Comparison of ENCODE assay signal across 17 cellular contexts in the genomic region with DNA sequence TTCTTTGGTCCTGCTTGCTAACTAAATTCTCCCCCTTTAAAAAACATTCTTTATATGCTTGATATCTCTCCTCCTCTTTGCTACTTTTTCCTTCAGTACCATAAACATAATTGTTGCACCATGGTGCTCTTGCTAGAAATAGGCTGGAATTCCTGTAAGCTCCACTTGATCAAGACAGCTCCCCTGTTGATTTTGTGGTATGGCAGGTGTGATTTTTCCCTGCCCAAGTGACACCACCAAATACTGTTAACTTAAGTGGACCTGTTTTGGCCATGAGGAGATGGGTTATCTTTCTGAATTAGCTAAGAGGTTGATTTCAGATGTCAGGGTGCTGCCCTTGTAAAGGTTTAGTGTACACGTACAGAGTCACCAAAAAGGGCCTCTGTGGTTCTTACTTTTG.
DNase-seq lines count a peak whose midpoint lies in the region; ATAC-seq, FAIRE-seq and TF ChIP-seq lines count a peak whose summit lies in the region.
"Had no signal": no experiment of that assay in that cellular context is flagged by ENCODE, and none has a peak within 500 bp of the region (broad histone marks: within the 10 kb centered on the region; RNA-seq: fewer than 3 reads in every experiment).

No MANE protein-coding gene starts in this region.

- no peak overlapping the region for H3K4me2 ChIP-seq in IMR-90 (ENCODE audit: low read depth, low read length)
- H3K4me2 ChIP-seq: A549 had no signal

- H3K4me3 ChIP-seq in IMR-90 (ENCODE audit: insufficient read depth, low read depth, low read length) (no peak overlapping the region), pancreas (peak overlapping the region in 1 of 4 donors; percentile 13)
- H3K4me3 ChIP-seq: A549 had no signal

- no peak overlapping the region for H3K4ac ChIP-seq in IMR-90 (ENCODE audit: low read depth, low read length)

- TF ChIP-seq POLR2A in H54 (IDR thresholded peaks at IDR 0.05; ENCODE audit: low read depth, low read length) (no peak), IMR-90 (IDR thresholded peaks at IDR 0.05; ENCODE audit: low read depth, low read length) (no peak)

- H2AFZ ChIP-seq in IMR-90 (replicated peaks; ENCODE audit: low read length, poor library complexity): no peak overlapping the region

- no peaks in the 10 kb centered on the region for H3K9me1 ChIP-seq in IMR-90 (ENCODE audit: insufficient read depth, low read length)

- peak overlapping the region; percentile 33; the same call in 1 of the 2 replicates for H2BK120ac ChIP-seq in IMR-90 (ENCODE audit: low read depth, low read length)

- POLR2A ChIA-PET in IMR-90 (lab: Charles Lee; ENCODE audit: unreplicated experiment): no interaction called here

- H4K91ac ChIP-seq in IMR-90 (ENCODE audit: insufficient read depth, low read depth, low read length): no peak overlapping the region

- TF ChIP-seq CTCF in IMR-90 (conservative IDR thresholded peaks at IDR 0.05; ENCODE audit: low read depth, low read length) (no peak), pancreas (IDR thresholded peaks at IDR 0.05) (no peak)

- FAIRE-seq in H54 (lab: Jason Lieb, UNC): peak; percentile 84
- FAIRE-seq in pancreas (lab: Jason Lieb, UNC): no peak
- FAIRE-seq: A549, GM12892, H1 had no signal

- dilution Hi-C loops in IMR-90 (cut with HindIII; ENCODE audit: low sequenced_read_pairs, unreplicated experiment): no loop called here

- H2BK20ac ChIP-seq in IMR-90 (ENCODE audit: low read depth, low read length): no peak overlapping the region

- H4K8ac ChIP-seq in IMR-90 (ENCODE audit: low read depth in 2 of 2, low read length in 2 of 2): 0 out of 4 replicates have a peak overlapping the region, but pooled peaks of 1 of the 2 experiments have one; percentile 11

- H3K56ac ChIP-seq in IMR-90 (ENCODE audit: extremely low read depth, insufficient read depth, low read length): no peak overlapping the region

- H4K20me1 ChIP-seq in IMR-90 (ENCODE audit: insufficient read depth, low read length): no peaks in the 10 kb centered on the region

- H3K27me3 ChIP-seq in IMR-90 (ENCODE audit: control insufficient read depth, insufficient read depth, low read length) (no peaks in the 10 kb centered on the region), pancreas (no peaks in the 10 kb centered on the region)
- H3K27me3 ChIP-seq: BE2C had no signal

- CTCF ChIA-PET in IMR-90 (lab: Yijun Ruan, JAX): no interaction called here

- no peak overlapping the region for H3K9ac ChIP-seq in IMR-90 (ENCODE audit: low read depth, low read length)

- in situ Hi-C loops in IMR-90 (cut with MboI; ENCODE audit: low sequenced_read_pairs): no loop called here

- H3K27ac ChIP-seq in IMR-90 (ENCODE audit: insufficient read depth, low read length): no peak overlapping the region
- H3K27ac ChIP-seq in pancreas: peak overlapping the region in 1 of 4 donors; percentile 8
- H3K27ac ChIP-seq: A549, HL-60 had no signal

- H3K36me3 ChIP-seq in IMR-90 (ENCODE audit: control insufficient read depth, insufficient read depth, low read length): no peaks in the 10 kb centered on the region
- H3K36me3 ChIP-seq in pancreas: no peaks in the 10 kb centered on the region
- H3K36me3 ChIP-seq: BE2C had no signal

- H3K4me1 ChIP-seq in IMR-90 (ENCODE audit: control insufficient read depth, insufficient read depth, low read length) (peaks cover 3% of the 10 kb centered on the region; the same call in 1 of the 2 replicates), pancreas (peaks cover 0 to 10% (median 9%) of the 10 kb centered on the region in 3 donors)
- H3K4me1 ChIP-seq: A549, BE2C, Caco-2 had no signal

- peak overlapping the region; percentile 43; the same call in 1 of the 2 replicates for H4K5ac ChIP-seq in IMR-90 (ENCODE audit: low read depth, low read length)

- no peak overlapping the region for H2AK5ac ChIP-seq in IMR-90 (ENCODE audit: low read depth, low read length)

- ATAC-seq in IMR-90 (ENCODE audit: low read depth): no peak
- ATAC-seq in left lobe of liver: peak; percentile 8
- peak in 3 of 4 donors; percentile 58 to 87 (median 78) for ATAC-seq in pancreas
- ATAC-seq: A549; CD8-positive, alpha-beta T cell had no signal

- H3K9me3 ChIP-seq in IMR-90 (ENCODE audit: control insufficient read depth, insufficient read depth, low read length) (no peaks in the 10 kb centered on the region), pancreas (no peaks in the 10 kb centered on the region)
- H3K9me3 ChIP-seq: A549, BE2C, Caco-2 had no signal

- WGBS in IMR-90 (ENCODE audit: extremely low coverage in 2 of 2, insufficient read length in 1 of 2), 2 experiments: no CpG with 5 or more reads among the region's 1 CpG
- WGBS in pancreas, 2 donors: 42 to 63% methylated on average over 1 of the region's 1 CpG

- H2BK5ac ChIP-seq in IMR-90 (ENCODE audit: low read depth, low read length, poor library complexity, severe bottlenecking): no peak overlapping the region

- no peak overlapping the region; the same call in 2 of the 3 replicates for H2BK15ac ChIP-seq in IMR-90 (ENCODE audit: low read depth, low read length)

- H3K14ac ChIP-seq in IMR-90 (replicated peaks; ENCODE audit: low read depth, low read length): no peak overlapping the region

- DNase-seq in H54 (ENCODE audit: insufficient read length, low spot score) (no peak), IMR-90 (no peak), left lobe of liver (ENCODE audit: low spot score) (no peak), pancreas (peak in 2 of 6 donors; percentile 6 to 30), NCI-H69 (lab: John Stamatoyannopoulos, UW) (no peak), cerebellar nuclear complex (lab: John Stamatoyannopoulos, UW) (no peak)
- DNase-seq: BE2C; Caco-2; CD8-positive, alpha-beta T cell; DND-41; GDM1; HCEC 1CT; HFFc6 had no signal

- no peaks in the 10 kb centered on the region for H3K79me1 ChIP-seq in IMR-90 (ENCODE audit: low read depth in 1 of 2, low read length in 2 of 2)

- H2AK9ac ChIP-seq in IMR-90 (replicated peaks; ENCODE audit: low read depth, low read length, poor library complexity): no peak overlapping the region

- H3K18ac ChIP-seq in IMR-90 (ENCODE audit: low read depth, low read length): 0 out of 2 replicates have a peak overlapping the region, but pooled peaks have one; percentile 13

- H3K23ac ChIP-seq in IMR-90 (ENCODE audit: low read depth, low read length): no peak overlapping the region

- no TSS peak for BruUV-seq in IMR-90 (replicated peaks; lab: Mats Ljungman, UMichigan)

- intact Hi-C loops in IMR-90 (cut with micrococcal nuclease): no loop called here
- intact Hi-C loops in pancreas (cut with DNase I): no loop called here

- TF ChIP-seq RAD21 in IMR-90 (IDR thresholded peaks at IDR 0.05; ENCODE audit: low read length): no peak

TF ChIP-seq in IMR-90, 13 proteins besides CTCF, POLR2A, EP300 and RAD21:
- TF ChIP-seq BHLHE40 (IDR thresholded peaks at IDR 0.05; ENCODE audit: low read depth, low read length) (no peak), CHD1 (IDR thresholded peaks at IDR 0.05; ENCODE audit: low read depth, low read length) (no peak), FOS (IDR thresholded peaks at IDR 0.05; ENCODE audit: low read depth, low read length) (no peak), USF2 (IDR thresholded peaks at IDR 0.05; ENCODE audit: low read depth, low read length) (no peak), NFE2L2 (IDR thresholded peaks at IDR 0.05; ENCODE audit: low read depth, low read length) (no peak), CEBPB (IDR thresholded peaks at IDR 0.05; ENCODE audit: low read depth, low read length) (no peak), SMC3 (IDR thresholded peaks at IDR 0.05; ENCODE audit: low read depth, low read length) (no peak), RCOR1 (IDR thresholded peaks at IDR 0.05; ENCODE audit: insufficient replicate concordance, low read length) (no peak), MAFK (IDR thresholded peaks at IDR 0.05; ENCODE audit: low read depth, low read length) (no peak), MAZ (IDR thresholded peaks at IDR 0.05; ENCODE audit: borderline replicate concordance, low read depth, low read length) (no peak), MXI1 (IDR thresholded peaks at IDR 0.05; ENCODE audit: borderline replicate concordance, low read depth, low read length) (no peak), RFX5 (IDR thresholded peaks at IDR 0.05; ENCODE audit: low read depth, low read length) (no peak)
- TF ChIP-seq, protein P1, sequence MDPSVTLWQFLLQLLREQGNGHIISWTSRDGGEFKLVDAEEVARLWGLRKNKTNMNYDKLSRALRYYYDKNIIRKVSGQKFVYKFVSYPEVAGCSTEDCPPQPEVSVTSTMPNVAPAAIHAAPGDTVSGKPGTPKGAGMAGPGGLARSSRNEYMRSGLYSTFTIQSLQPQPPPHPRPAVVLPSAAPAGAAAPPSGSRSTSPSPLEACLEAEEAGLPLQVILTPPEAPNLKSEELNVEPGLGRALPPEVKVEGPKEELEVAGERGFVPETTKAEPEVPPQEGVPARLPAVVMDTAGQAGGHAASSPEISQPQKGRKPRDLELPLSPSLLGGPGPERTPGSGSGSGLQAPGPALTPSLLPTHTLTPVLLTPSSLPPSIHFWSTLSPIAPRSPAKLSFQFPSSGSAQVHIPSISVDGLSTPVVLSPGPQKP (IDR thresholded peaks at IDR 0.05; ENCODE audit: borderline replicate concordance, low read depth, low read length): no peak
TF ChIP-seq in IMR-90: peak in this region for 0.
